In genomic region chr18:47030887-47031286, GRCh38 we compare ENCODE assay signal across 4 cellular contexts. TPM values are rescaled to one million over a fixed set of nuclear protein-coding genes. Genes with fewer than 3 reads are reported as not detected.
"Had no signal": no experiment of that assay in that cellular context is flagged by ENCODE, and none has a peak within 500 bp of the region (broad histone marks: within the 10 kb centered on the region; RNA-seq: fewer than 3 reads in every experiment).

No MANE protein-coding gene starts in this region.

RNA-seq across cellular contexts. Expression of gene ELOA2, which starts 4.5 kb away (rescaled TPM):
- total RNA-seq: HT-29, HT1080, IMR-90 had no signal
- polyA plus RNA-seq: IgD-negative memory B cell, IMR-90 had no signal
